In genomic region chr2:171307560-171307959, GRCh38 we compare ENCODE assay signal across 11 cellular contexts.
DNase-seq lines count a peak whose midpoint lies in the region; ATAC-seq and TF ChIP-seq lines count a peak whose summit lies in the region.
"Had no signal": no experiment of that assay in that cellular context is flagged by ENCODE, and none has a peak within 500 bp of the region (broad histone marks: within the 10 kb centered on the region; RNA-seq: fewer than 3 reads in every experiment).

No MANE protein-coding gene starts in this region.

- H3K27ac Mint-ChIP-seq in stimulated activated memory B cell treated with anti-CD40 and anti-IgM and Interleukin-4, amounts not matched to agents 10 μg/mL and 1 μg/mL and 100 μg/mL, for 72 hours: peak overlapping the region; percentile 51

- intact Hi-C loops in left cardiac atrium (cut with DNase I): no loop called here
- intact Hi-C loops in right lobe of liver (cut with DNase I): no loop called here

- ATAC-seq in GM18868 (IDR thresholded peaks at IDR 0.05; ENCODE audit: unreplicated experiment) (peak; percentile 98), HG02642 (IDR thresholded peaks at IDR 0.05; ENCODE audit: poor library complexity, unreplicated experiment) (peak; percentile 70), HG03354 (IDR thresholded peaks at IDR 0.05; ENCODE audit: poor library complexity, severe bottlenecking, unreplicated experiment) (peak; percentile 86), left cardiac atrium (no peak), right lobe of liver (no peak)
- peak; percentile 85 for ATAC-seq in stimulated activated memory B cell treated with anti-CD40 and anti-IgM and Interleukin-4, amounts not matched to agents 10 μg/mL and 1 μg/mL and 100 μg/mL, for 72 hours

- no peak overlapping the region for H3K27ac ChIP-seq in right lobe of liver
- H3K27ac ChIP-seq: KMS-11 had no signal

- no peaks in the 10 kb centered on the region for H3K27me3 ChIP-seq in right lobe of liver

- TF ChIP-seq CTCF in right lobe of liver (IDR thresholded peaks at IDR 0.05): no peak

- no peaks in the 10 kb centered on the region for H3K36me3 ChIP-seq in right lobe of liver

- peaks cover 20% of the 10 kb centered on the region for H3K4me1 Mint-ChIP-seq in stimulated activated memory B cell treated with anti-CD40 and anti-IgM and Interleukin-4, amounts not matched to agents 10 μg/mL and 1 μg/mL and 100 μg/mL, for 72 hours

- no peak for DNase-seq in left cardiac atrium
- no peak for DNase-seq in right lobe of liver
- DNase-seq in SW 1271 (lab: John Stamatoyannopoulos, UW): no peak
- DNase-seq: aorta, mesenchymal stem cell, NCI-H2029 had no signal

- 91% methylated on average over 4 of the region's 4 CpGs for WGBS in right lobe of liver (ENCODE audit: insufficient coverage, low coverage, low lambda C conversion rate, missing lambda C conversion rate)

- H3K27me3 Mint-ChIP-seq in stimulated activated memory B cell treated with anti-CD40 and anti-IgM and Interleukin-4, amounts not matched to agents 10 μg/mL and 1 μg/mL and 100 μg/mL, for 72 hours: no peaks in the 10 kb centered on the region

- TF ChIP-seq POLR2A in right lobe of liver (IDR thresholded peaks at IDR 0.05): no peak

- no peak overlapping the region for H3K4me3 Mint-ChIP-seq in stimulated activated memory B cell treated with anti-CD40 and anti-IgM and Interleukin-4, amounts not matched to agents 10 μg/mL and 1 μg/mL and 100 μg/mL, for 72 hours

- H3K4me3 ChIP-seq in right lobe of liver: no peak overlapping the region

- H3K9me3 ChIP-seq in right lobe of liver: no peaks in the 10 kb centered on the region

- no peaks in the 10 kb centered on the region for H3K4me1 ChIP-seq in right lobe of liver

- H3K36me3 Mint-ChIP-seq in stimulated activated memory B cell treated with anti-CD40 and anti-IgM and Interleukin-4, amounts not matched to agents 10 μg/mL and 1 μg/mL and 100 μg/mL, for 72 hours: peaks cover 17% of the 10 kb centered on the region

- H3K9me3 Mint-ChIP-seq in stimulated activated memory B cell treated with anti-CD40 and anti-IgM and Interleukin-4, amounts not matched to agents 10 μg/mL and 1 μg/mL and 100 μg/mL, for 72 hours: peaks cover 10% of the 10 kb centered on the region

Comparison
In these comparisons a context has a peak if more than half of its experiments do, and no peak if none do; other contexts are left out.
1. ATAC-seq: peak in GM18868 (single experiment), HG02642 (single experiment), HG03354 (single experiment) and stimulated activated memory B cell treated with anti-CD40 and anti-IgM and Interleukin-4, amounts not matched to agents 10 μg/mL and 1 μg/mL and 100 μg/mL, for 72 hours (single experiment); none in left cardiac atrium (0 of 2) and right lobe of liver (0 of 4).